Comparison of ENCODE assay signal across 33 cellular contexts in the genomic region with DNA sequence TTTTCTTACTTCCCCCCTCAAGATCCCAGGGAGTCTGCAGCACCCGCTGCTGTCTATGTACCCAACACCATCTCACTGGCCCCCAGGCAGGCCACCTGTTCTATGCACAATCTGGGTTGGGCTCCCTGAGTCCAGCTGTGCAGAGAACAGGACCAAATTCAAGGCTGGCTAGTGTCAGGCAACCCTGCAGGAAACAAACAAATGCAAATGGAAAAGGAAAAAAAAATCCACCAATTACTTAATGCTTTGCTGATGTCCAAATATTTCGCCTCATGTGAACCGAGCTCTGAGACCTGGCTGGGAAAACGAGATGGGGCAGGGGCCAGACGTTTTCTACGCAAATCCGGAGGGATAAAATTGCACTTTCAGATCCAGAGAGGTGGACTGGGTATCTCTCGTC.
DNase-seq lines count a peak whose midpoint lies in the region; ATAC-seq and TF ChIP-seq lines count a peak whose summit lies in the region.
"Had no signal": no experiment of that assay in that cellular context is flagged by ENCODE, and none has a peak within 500 bp of the region (broad histone marks: within the 10 kb centered on the region; RNA-seq: fewer than 3 reads in every experiment).

No MANE protein-coding gene starts in this region.

- peaks cover 16% of the 10 kb centered on the region for H3K4me1 ChIP-seq in left ventricle myocardium inferior
- H3K4me1 ChIP-seq in rectal smooth muscle tissue (ENCODE audit: control insufficient read depth, insufficient read depth, low read length), result peaks cover 17% of the 10 kb centered on the region
- H3K4me1 ChIP-seq in vagina, result peaks cover 14% of the 10 kb centered on the region
- peaks cover 3 to 4% of the 10 kb centered on the region in 2 donors for H3K4me1 ChIP-seq in left lung
- H3K4me1 ChIP-seq: HAP-1, prostate gland had no signal

- H3K4me3 ChIP-seq in left ventricle myocardium inferior (no peak overlapping the region), rectal smooth muscle tissue (ENCODE audit: low read length) (no peak overlapping the region), vagina (no peak overlapping the region), left lung (no peak overlapping the region)
- H3K4me3 ChIP-seq: dorsolateral prefrontal cortex, HAP-1, hepatocyte, prostate gland, skin epidermis had no signal

- H3K36me3 ChIP-seq in left ventricle myocardium inferior, result no peaks in the 10 kb centered on the region
- no peaks in the 10 kb centered on the region for H3K36me3 ChIP-seq in rectal smooth muscle tissue (ENCODE audit: control insufficient read depth, insufficient read depth, low read length)
- H3K36me3 ChIP-seq in vagina, result no peaks in the 10 kb centered on the region
- H3K36me3 ChIP-seq in left lung, result no peaks in the 10 kb centered on the region
- H3K36me3 ChIP-seq: HAP-1, neutrophil, prostate gland had no signal

- H3K9ac ChIP-seq in rectal smooth muscle tissue (ENCODE audit: low read length), result no peak overlapping the region

- DNase-seq in NCI-H446 treated with DMSO at 0.1 percent for 48 hours (lab: John Stamatoyannopoulos, UW), result peak; percentile 5
- no peak for DNase-seq in NCI-H446 (lab: John Stamatoyannopoulos, UW)
- DNase-seq in left ventricle myocardium inferior, result peak; percentile 49
- DNase-seq in vagina (ENCODE audit: extremely low spot score in 2 of 2), result no peak
- no peak for DNase-seq in left lung
- DNase-seq in mucosa of gallbladder (ENCODE audit: low spot score), result no peak
- DNase-seq in NCI-H2029 (lab: John Stamatoyannopoulos, UW), result no peak
- DNase-seq: activated CD4-positive, alpha-beta T cell treated with anti-CD3 and anti-CD28 coated beads, Interleukin-2, amount 50 U/mL, for 48 hours; activated CD4-positive, CD25-positive, alpha-beta regulatory T cell treated with anti-CD3 and anti-CD28 coated beads, Interleukin-2, amount 50 U/mL, for 72 hours; activated CD8-positive, alpha-beta memory T cell treated with anti-CD3 and anti-CD28 coated beads, Interleukin-2, amount 50 U/mL, for 4 hours; activated naive CD4-positive, alpha-beta T cell treated with anti-CD3 and anti-CD28 coated beads, Interleukin-2, amount 10 ng/mL, durations not matched to agents 7 days and 5 days; brain microvascular endothelial cell; Caco-2; DMS79; dorsolateral prefrontal cortex; left colon; mesendoderm; MM.1S; NCI-H1105 treated with DMSO at 0.1 percent for 48 hours; NCI-H187 treated with DMSO at 0.1 percent for 48 hours; NCI-H2171 treated with DMSO at 0.1 percent for 48 hours; NCI-H524 treated with DMSO at 0.1 percent for 48 hours; NK-92 treated with Interleukin-12 subunit alpha and Interleukin-12 subunit beta, amount 100 ng/mL, for 24 hours; stimulated activated naive B cell treated with anti-CD40 and anti-IgM and Interleukin-4, amounts not matched to agents 10 μg/mL and 1 μg/mL and 100 μg/mL, for 72 hours; T-helper 2 cell had no signal

- TF ChIP-seq POLR2A in vagina (IDR thresholded peaks at IDR 0.05), result no peak

- H3K27ac ChIP-seq in left ventricle myocardium inferior (replicated peaks) (peak overlapping the region; percentile 50), rectal smooth muscle tissue (ENCODE audit: low read depth, low read length) (peak overlapping the region; percentile 12), vagina (peak overlapping the region; percentile 39), left lung (no peak overlapping the region)
- H3K27ac ChIP-seq: 22Rv1, brain microvascular endothelial cell, C4-2B, dorsolateral prefrontal cortex, hepatocyte, neutrophil, prostate gland, skin epidermis had no signal

- H3K27me3 ChIP-seq in left ventricle myocardium inferior (ENCODE audit: low read depth) (peaks cover 81% of the 10 kb centered on the region), rectal smooth muscle tissue (ENCODE audit: control insufficient read depth, insufficient read depth, low read length) (no peaks in the 10 kb centered on the region), vagina (no peaks in the 10 kb centered on the region), left lung (peaks cover 0 to 1% of the 10 kb centered on the region in 2 donors)
- H3K27me3 ChIP-seq: brain microvascular endothelial cell, hepatocyte, neutrophil had no signal

- H3K9me3 ChIP-seq in left ventricle myocardium inferior (replicated peaks), result peaks cover 12% of the 10 kb centered on the region
- peaks cover 3% of the 10 kb centered on the region for H3K9me3 ChIP-seq in vagina
- H3K9me3 ChIP-seq in left lung, result no peaks in the 10 kb centered on the region
- H3K9me3 ChIP-seq: Caco-2, HAP-1, neutrophil, prostate gland had no signal

- TF ChIP-seq CTCF in left ventricle myocardium inferior (IDR thresholded peaks at IDR 0.05; ENCODE audit: borderline replicate concordance) (no peak), vagina (IDR thresholded peaks at IDR 0.05) (no peak), left lung (IDR thresholded peaks at IDR 0.05) (no peak)

- no peak for ATAC-seq in left lung
- ATAC-seq: left colon; stimulated activated naive B cell treated with anti-CD40 and anti-IgM and Interleukin-4, amounts not matched to agents 10 μg/mL and 1 μg/mL and 100 μg/mL, for 72 hours had no signal

- intact Hi-C loops in left ventricle myocardium inferior (cut with micrococcal nuclease), result no loop called here
- intact Hi-C loops in vagina (cut with DNase I), result no loop called here
- intact Hi-C loops in left lung (cut with DNase I), result no loop called here

Comparison
In these comparisons a context has a peak if more than half of its experiments do, and no peak if none do; other contexts are left out.
1. DNase-seq: peak in NCI-H446 treated with DMSO at 0.1 percent for 48 hours (single experiment) and left ventricle myocardium inferior (single experiment); none in NCI-H446 (0 of 2), vagina (0 of 2), left lung (0 of 2), mucosa of gallbladder (single experiment) and NCI-H2029 (single experiment).
2. H3K27ac ChIP-seq: peak in left ventricle myocardium inferior (single experiment), rectal smooth muscle tissue (single experiment) and vagina (single experiment); none in left lung (0 of 2).